ENCODE assay signal across 1 cellular context in genomic region chr7:318476-319266, GRCh38.
TF ChIP-seq lines count a peak whose summit lies in the region.

No MANE protein-coding gene starts in this region.

TF ChIP-seq in HepG2, 621 proteins besides CTCF, POLR2A, EP300 and RAD21 (continued from another document and continues in another):
- peak; percentile 71 for TF ChIP-seq SAP130 (CRISPR knock-in tag; IDR thresholded peaks at IDR 0.05; ENCODE audit: low read depth)
- no peak for TF ChIP-seq ZNF713 (CRISPR knock-in tag; IDR thresholded peaks at IDR 0.05)
- no peak for TF ChIP-seq MLLT10 (CRISPR knock-in tag; IDR thresholded peaks at IDR 0.05)
- TF ChIP-seq, protein P1, sequence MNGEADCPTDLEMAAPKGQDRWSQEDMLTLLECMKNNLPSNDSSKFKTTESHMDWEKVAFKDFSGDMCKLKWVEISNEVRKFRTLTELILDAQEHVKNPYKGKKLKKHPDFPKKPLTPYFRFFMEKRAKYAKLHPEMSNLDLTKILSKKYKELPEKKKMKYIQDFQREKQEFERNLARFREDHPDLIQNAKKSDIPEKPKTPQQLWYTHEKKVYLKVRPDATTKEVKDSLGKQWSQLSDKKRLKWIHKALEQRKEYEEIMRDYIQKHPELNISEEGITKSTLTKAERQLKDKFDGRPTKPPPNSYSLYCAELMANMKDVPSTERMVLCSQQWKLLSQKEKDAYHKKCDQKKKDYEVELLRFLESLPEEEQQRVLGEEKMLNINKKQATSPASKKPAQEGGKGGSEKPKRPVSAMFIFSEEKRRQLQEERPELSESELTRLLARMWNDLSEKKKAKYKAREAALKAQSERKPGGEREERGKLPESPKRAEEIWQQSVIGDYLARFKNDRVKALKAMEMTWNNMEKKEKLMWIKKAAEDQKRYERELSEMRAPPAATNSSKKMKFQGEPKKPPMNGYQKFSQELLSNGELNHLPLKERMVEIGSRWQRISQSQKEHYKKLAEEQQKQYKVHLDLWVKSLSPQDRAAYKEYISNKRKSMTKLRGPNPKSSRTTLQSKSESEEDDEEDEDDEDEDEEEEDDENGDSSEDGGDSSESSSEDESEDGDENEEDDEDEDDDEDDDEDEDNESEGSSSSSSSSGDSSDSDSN (CRISPR knock-in tag; IDR thresholded peaks at IDR 0.05): no peak
- peak; percentile 70; the same call in 1 of the 2 replicates for TF ChIP-seq SKIL (CRISPR knock-in tag; IDR thresholded peaks at IDR 0.05; ENCODE audit: borderline replicate concordance)
- TF ChIP-seq LCORL (IDR thresholded peaks at IDR 0.05): no peak
- peak; percentile 98 for TF ChIP-seq LCORL (CRISPR knock-in tag; IDR thresholded peaks at IDR 0.05)
- TF ChIP-seq TOE1 (CRISPR knock-in tag; IDR thresholded peaks at IDR 0.05): no peak
- TF ChIP-seq ZNF816 (CRISPR knock-in tag; IDR thresholded peaks at IDR 0.05; ENCODE audit: borderline replicate concordance): no peak
- TF ChIP-seq HIVEP1 (CRISPR knock-in tag; IDR thresholded peaks at IDR 0.05): 0 out of 2 replicates have a peak, but pooled peaks have one; percentile 28
- TF ChIP-seq RFX3 (CRISPR knock-in tag; IDR thresholded peaks at IDR 0.05): no peak
- TF ChIP-seq NONO (IDR thresholded peaks at IDR 0.05): no peak
- TF ChIP-seq NONO (CRISPR knock-in tag; conservative IDR thresholded peaks at IDR 0.05): peak; percentile 62; the same call in 1 of the 2 replicates
- no peak for TF ChIP-seq ZNF83 (CRISPR knock-in tag; IDR thresholded peaks at IDR 0.05; ENCODE audit: borderline replicate concordance)
- 0 out of 2 replicates have a peak, but pooled peaks have one; percentile 59 for TF ChIP-seq ZNF264 (CRISPR knock-in tag; IDR thresholded peaks at IDR 0.05)
- TF ChIP-seq, protein P2, sequence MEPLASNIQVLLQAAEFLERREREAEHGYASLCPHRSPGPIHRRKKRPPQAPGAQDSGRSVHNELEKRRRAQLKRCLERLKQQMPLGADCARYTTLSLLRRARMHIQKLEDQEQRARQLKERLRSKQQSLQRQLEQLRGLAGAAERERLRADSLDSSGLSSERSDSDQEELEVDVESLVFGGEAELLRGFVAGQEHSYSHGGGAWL (CRISPR knock-in tag; IDR thresholded peaks at IDR 0.05): no peak
- peak; percentile 85; the same call in 1 of the 2 replicates for TF ChIP-seq ZNF746 (CRISPR knock-in tag; IDR thresholded peaks at IDR 0.05)
- TF ChIP-seq TEAD3 (CRISPR knock-in tag; optimal IDR thresholded peaks at IDR 0.05; ENCODE audit: borderline replicate concordance): peak; percentile 92
- TF ChIP-seq ZNF558 (CRISPR knock-in tag; IDR thresholded peaks at IDR 0.05; ENCODE audit: borderline replicate concordance): peak; percentile 36; the same call in 1 of the 2 replicates
- TF ChIP-seq CENPBD1 (CRISPR knock-in tag; IDR thresholded peaks at IDR 0.05; ENCODE audit: borderline replicate concordance, low read depth): no peak
- TF ChIP-seq HNRNPL (IDR thresholded peaks at IDR 0.05; ENCODE audit: low read depth, low read length): 0 out of 2 replicates have a peak, but pooled peaks have one; percentile 36
- no peak for TF ChIP-seq JUNB (CRISPR knock-in tag; IDR thresholded peaks at IDR 0.05; ENCODE audit: borderline replicate concordance)
- TF ChIP-seq STAT5B (CRISPR knock-in tag; IDR thresholded peaks at IDR 0.05): no peak
- no peak for TF ChIP-seq CEBPZ (IDR thresholded peaks at IDR 0.05; ENCODE audit: low read length)
- no peak for TF ChIP-seq ZNF337 (CRISPR knock-in tag; IDR thresholded peaks at IDR 0.05; ENCODE audit: borderline replicate concordance, low read depth)
- no peak for TF ChIP-seq NFRKB (IDR thresholded peaks at IDR 0.05)
- TF ChIP-seq SMAD1 (CRISPR knock-in tag; IDR thresholded peaks at IDR 0.05; ENCODE audit: borderline replicate concordance, low read depth): no peak
- TF ChIP-seq, protein P3, sequence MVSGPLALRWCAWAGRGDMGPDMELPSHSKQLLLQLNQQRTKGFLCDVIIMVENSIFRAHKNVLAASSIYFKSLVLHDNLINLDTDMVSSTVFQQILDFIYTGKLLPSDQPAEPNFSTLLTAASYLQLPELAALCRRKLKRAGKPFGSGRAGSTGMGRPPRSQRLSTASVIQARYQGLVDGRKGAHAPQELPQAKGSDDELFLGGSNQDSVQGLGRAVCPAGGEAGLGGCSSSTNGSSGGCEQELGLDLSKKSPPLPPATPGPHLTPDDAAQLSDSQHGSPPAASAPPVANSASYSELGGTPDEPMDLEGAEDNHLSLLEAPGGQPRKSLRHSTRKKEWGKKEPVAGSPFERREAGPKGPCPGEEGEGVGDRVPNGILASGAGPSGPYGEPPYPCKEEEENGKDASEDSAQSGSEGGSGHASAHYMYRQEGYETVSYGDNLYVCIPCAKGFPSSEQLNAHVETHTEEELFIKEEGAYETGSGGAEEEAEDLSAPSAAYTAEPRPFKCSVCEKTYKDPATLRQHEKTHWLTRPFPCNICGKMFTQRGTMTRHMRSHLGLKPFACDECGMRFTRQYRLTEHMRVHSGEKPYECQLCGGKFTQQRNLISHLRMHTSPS (CRISPR knock-in tag; IDR thresholded peaks at IDR 0.05; ENCODE audit: low read depth): no peak
- peak; percentile 88 for TF ChIP-seq BHLHE40 (IDR thresholded peaks at IDR 0.05; ENCODE audit: low read length)
- TF ChIP-seq, protein P4, sequence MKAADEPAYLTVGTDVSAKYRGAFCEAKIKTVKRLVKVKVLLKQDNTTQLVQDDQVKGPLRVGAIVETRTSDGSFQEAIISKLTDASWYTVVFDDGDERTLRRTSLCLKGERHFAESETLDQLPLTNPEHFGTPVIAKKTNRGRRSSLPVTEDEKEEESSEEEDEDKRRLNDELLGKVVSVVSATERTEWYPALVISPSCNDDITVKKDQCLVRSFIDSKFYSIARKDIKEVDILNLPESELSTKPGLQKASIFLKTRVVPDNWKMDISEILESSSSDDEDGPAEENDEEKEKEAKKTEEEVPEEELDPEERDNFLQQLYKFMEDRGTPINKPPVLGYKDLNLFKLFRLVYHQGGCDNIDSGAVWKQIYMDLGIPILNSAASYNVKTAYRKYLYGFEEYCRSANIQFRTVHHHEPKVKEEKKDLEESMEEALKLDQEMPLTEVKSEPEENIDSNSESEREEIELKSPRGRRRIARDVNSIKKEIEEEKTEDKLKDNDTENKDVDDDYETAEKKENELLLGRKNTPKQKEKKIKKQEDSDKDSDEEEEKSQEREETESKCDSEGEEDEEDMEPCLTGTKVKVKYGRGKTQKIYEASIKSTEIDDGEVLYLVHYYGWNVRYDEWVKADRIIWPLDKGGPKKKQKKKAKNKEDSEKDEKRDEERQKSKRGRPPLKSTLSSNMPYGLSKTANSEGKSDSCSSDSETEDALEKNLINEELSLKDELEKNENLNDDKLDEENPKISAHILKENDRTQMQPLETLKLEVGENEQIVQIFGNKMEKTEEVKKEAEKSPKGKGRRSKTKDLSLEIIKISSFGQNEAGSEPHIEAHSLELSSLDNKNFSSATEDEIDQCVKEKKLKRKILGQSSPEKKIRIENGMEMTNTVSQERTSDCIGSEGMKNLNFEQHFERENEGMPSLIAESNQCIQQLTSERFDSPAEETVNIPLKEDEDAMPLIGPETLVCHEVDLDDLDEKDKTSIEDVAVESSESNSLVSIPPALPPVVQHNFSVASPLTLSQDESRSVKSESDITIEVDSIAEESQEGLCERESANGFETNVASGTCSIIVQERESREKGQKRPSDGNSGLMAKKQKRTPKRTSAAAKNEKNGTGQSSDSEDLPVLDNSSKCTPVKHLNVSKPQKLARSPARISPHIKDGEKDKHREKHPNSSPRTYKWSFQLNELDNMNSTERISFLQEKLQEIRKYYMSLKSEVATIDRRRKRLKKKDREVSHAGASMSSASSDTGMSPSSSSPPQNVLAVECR (CRISPR knock-in tag; IDR thresholded peaks at IDR 0.05; ENCODE audit: borderline replicate concordance): peak; percentile 46; the same call in 1 of the 2 replicates
- TF ChIP-seq HNRNPLL (IDR thresholded peaks at IDR 0.05; ENCODE audit: low read depth, low read length, poor library complexity, severe bottlenecking): no peak
- TF ChIP-seq ZNF616 (CRISPR knock-in tag; IDR thresholded peaks at IDR 0.05; ENCODE audit: low read depth): no peak
- TF ChIP-seq SNAI1 (CRISPR knock-in tag; IDR thresholded peaks at IDR 0.05; ENCODE audit: borderline replicate concordance): 0 out of 2 replicates have a peak, but pooled peaks have one; percentile 35
- TF ChIP-seq, protein P5, sequence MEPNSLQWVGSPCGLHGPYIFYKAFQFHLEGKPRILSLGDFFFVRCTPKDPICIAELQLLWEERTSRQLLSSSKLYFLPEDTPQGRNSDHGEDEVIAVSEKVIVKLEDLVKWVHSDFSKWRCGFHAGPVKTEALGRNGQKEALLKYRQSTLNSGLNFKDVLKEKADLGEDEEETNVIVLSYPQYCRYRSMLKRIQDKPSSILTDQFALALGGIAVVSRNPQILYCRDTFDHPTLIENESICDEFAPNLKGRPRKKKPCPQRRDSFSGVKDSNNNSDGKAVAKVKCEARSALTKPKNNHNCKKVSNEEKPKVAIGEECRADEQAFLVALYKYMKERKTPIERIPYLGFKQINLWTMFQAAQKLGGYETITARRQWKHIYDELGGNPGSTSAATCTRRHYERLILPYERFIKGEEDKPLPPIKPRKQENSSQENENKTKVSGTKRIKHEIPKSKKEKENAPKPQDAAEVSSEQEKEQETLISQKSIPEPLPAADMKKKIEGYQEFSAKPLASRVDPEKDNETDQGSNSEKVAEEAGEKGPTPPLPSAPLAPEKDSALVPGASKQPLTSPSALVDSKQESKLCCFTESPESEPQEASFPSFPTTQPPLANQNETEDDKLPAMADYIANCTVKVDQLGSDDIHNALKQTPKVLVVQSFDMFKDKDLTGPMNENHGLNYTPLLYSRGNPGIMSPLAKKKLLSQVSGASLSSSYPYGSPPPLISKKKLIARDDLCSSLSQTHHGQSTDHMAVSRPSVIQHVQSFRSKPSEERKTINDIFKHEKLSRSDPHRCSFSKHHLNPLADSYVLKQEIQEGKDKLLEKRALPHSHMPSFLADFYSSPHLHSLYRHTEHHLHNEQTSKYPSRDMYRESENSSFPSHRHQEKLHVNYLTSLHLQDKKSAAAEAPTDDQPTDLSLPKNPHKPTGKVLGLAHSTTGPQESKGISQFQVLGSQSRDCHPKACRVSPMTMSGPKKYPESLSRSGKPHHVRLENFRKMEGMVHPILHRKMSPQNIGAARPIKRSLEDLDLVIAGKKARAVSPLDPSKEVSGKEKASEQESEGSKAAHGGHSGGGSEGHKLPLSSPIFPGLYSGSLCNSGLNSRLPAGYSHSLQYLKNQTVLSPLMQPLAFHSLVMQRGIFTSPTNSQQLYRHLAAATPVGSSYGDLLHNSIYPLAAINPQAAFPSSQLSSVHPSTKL (CRISPR knock-in tag; IDR thresholded peaks at IDR 0.05): peak; percentile 88
- TF ChIP-seq SUZ12 (IDR thresholded peaks at IDR 0.05; ENCODE audit: low read depth, low read length): no peak
- TF ChIP-seq ZNF605 (CRISPR knock-in tag; IDR thresholded peaks at IDR 0.05): peak; percentile 70; the same call in 1 of the 2 replicates
- TF ChIP-seq ZNF607 (CRISPR knock-in tag; IDR thresholded peaks at IDR 0.05; ENCODE audit: borderline replicate concordance): 0 out of 2 replicates have a peak, but pooled peaks have one; percentile 55
- TF ChIP-seq, protein P6, sequence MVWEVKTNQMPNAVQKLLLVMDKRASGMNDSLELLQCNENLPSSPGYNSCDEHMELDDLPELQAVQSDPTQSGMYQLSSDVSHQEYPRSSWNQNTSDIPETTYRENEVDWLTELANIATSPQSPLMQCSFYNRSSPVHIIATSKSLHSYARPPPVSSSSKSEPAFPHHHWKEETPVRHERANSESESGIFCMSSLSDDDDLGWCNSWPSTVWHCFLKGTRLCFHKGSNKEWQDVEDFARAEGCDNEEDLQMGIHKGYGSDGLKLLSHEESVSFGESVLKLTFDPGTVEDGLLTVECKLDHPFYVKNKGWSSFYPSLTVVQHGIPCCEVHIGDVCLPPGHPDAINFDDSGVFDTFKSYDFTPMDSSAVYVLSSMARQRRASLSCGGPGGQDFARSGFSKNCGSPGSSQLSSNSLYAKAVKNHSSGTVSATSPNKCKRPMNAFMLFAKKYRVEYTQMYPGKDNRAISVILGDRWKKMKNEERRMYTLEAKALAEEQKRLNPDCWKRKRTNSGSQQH (CRISPR knock-in tag; IDR thresholded peaks at IDR 0.05; ENCODE audit: low read depth): no peak
- peak; percentile 48; the same call in 1 of the 2 replicates for TF ChIP-seq SIX1 (CRISPR knock-in tag; IDR thresholded peaks at IDR 0.05; ENCODE audit: borderline replicate concordance)
